In genomic region chr1:168743001-168743400, GRCh38 we compare ENCODE assay signal across 29 cellular contexts. TPM values are rescaled to one million over a fixed set of nuclear protein-coding genes. Genes with fewer than 3 reads are reported as not detected.
"Had no signal": no experiment of that assay in that cellular context is flagged by ENCODE, and none has a peak within 500 bp of the region (broad histone marks: within the 10 kb centered on the region; RNA-seq: fewer than 3 reads in every experiment).

No MANE protein-coding gene starts in this region.

- H3K4me2 ChIP-seq: hepatocyte had no signal

- H3K27me3 Mint-ChIP-seq: dendritic cell treated with granulocyte-macrophage colony-stimulating factor and Interleukin-4, amounts not matched to agents 40 ng/mL and 50 ng/mL, for 4 days had no signal

- H3K79me2 ChIP-seq: hepatocyte had no signal

- H3K4me1 Mint-ChIP-seq: central memory CD8-positive, alpha-beta T cell; naive thymus-derived CD4-positive, alpha-beta T cell; neural crest cell had no signal

- H3K27me3 ChIP-seq: breast epithelium, esophagus squamous epithelium, hepatocyte, pancreas, spleen, suprapubic skin, tibial nerve, uterus had no signal

- ATAC-seq: activated naive CD4-positive, alpha-beta T cell treated with anti-CD3 and anti-CD28 coated beads, Interleukin-2, amount 50 U/mL, for 72 hours; activated T-cell treated with anti-CD3 and anti-CD28 coated beads, Interleukin-2, amount 50 U/mL, for 72 hours; naive thymus-derived CD4-positive, alpha-beta T cell; pancreas had no signal

- H3K9me3 Mint-ChIP-seq: activated naive CD4-positive, alpha-beta T cell treated with anti-CD3 and anti-CD28 coated beads, Interleukin-2, amount 50 U/mL, for 72 hours; activated T-cell treated with anti-CD3 and anti-CD28 coated beads, Interleukin-2, amount 50 U/mL, for 72 hours; central memory CD8-positive, alpha-beta T cell; dendritic cell treated with granulocyte-macrophage colony-stimulating factor and Interleukin-4, amounts not matched to agents 40 ng/mL and 50 ng/mL, for 4 days; neural crest cell; T-helper 1 cell treated with Interleukin-12 subunit alpha and Interleukin-12 subunit beta and Interleukin-4 antibody, amounts not matched to agents 30 μg/mL and 1 μg/mL, for 36 hours had no signal

- H3K4me3 ChIP-seq: breast epithelium, esophagus squamous epithelium, hepatocyte, pancreas, prostate gland, spleen, suprapubic skin, tibial nerve, uterus had no signal

- H3K36me3 ChIP-seq: breast epithelium, esophagus squamous epithelium, pancreas, prostate gland, spleen, suprapubic skin, tibial nerve, uterus had no signal

- H3K36me3 Mint-ChIP-seq: activated naive CD4-positive, alpha-beta T cell treated with anti-CD3 and anti-CD28 coated beads, Interleukin-2, amount 50 U/mL, for 72 hours; naive thymus-derived CD4-positive, alpha-beta T cell had no signal

- H3K9me3 ChIP-seq: breast epithelium, esophagus squamous epithelium, pancreas, prostate gland, spleen, suprapubic skin, tibial nerve, uterus had no signal

- H3K4me1 ChIP-seq: breast epithelium, pancreas, prostate gland, spleen, suprapubic skin, tibial nerve, uterus had no signal

- H3K27ac Mint-ChIP-seq: activated naive CD4-positive, alpha-beta T cell treated with anti-CD3 and anti-CD28 coated beads, Interleukin-2, amount 50 U/mL, for 72 hours; activated T-cell treated with anti-CD3 and anti-CD28 coated beads, Interleukin-2, amount 50 U/mL, for 72 hours; dendritic cell treated with granulocyte-macrophage colony-stimulating factor and Interleukin-4, amounts not matched to agents 40 ng/mL and 50 ng/mL, for 4 days; naive thymus-derived CD4-positive, alpha-beta T cell; T-helper 1 cell treated with Interleukin-12 subunit alpha and Interleukin-12 subunit beta and Interleukin-4 antibody, amounts not matched to agents 30 μg/mL and 1 μg/mL, for 36 hours had no signal

- H3K4me3 Mint-ChIP-seq: activated T-cell treated with anti-CD3 and anti-CD28 coated beads, Interleukin-2, amount 50 U/mL, for 72 hours; central memory CD8-positive, alpha-beta T cell; dendritic cell treated with granulocyte-macrophage colony-stimulating factor and Interleukin-4, amounts not matched to agents 40 ng/mL and 50 ng/mL, for 4 days; naive thymus-derived CD4-positive, alpha-beta T cell; neural crest cell; T-helper 1 cell treated with Interleukin-12 subunit alpha and Interleukin-12 subunit beta and Interleukin-4 antibody, amounts not matched to agents 30 μg/mL and 1 μg/mL, for 36 hours had no signal

- H3K27ac ChIP-seq: breast epithelium, esophagus squamous epithelium, hepatocyte, pancreas, prostate gland, spleen, suprapubic skin, tibial nerve, uterus, VCaP had no signal

- H2AFZ ChIP-seq: hepatocyte had no signal

- DNase-seq: activated CD4-positive, alpha-beta T cell treated with anti-CD3 and anti-CD28 coated beads for 4 hours; activated CD4-positive, alpha-beta T cell treated with anti-CD3 and anti-CD28 coated beads, Interleukin-2, amount 50 U/mL, for 4 hours; activated naive CD4-positive, alpha-beta T cell; activated T-cell treated with anti-CD3 and anti-CD28 coated beads for 4 hours; activated T-cell treated with anti-CD3 and anti-CD28 coated beads, Interleukin-2, amount 50 U/mL, for 72 hours; esophagus squamous epithelium; foreskin melanocyte; islet precursor cell; midbrain; naive thymus-derived CD4-positive, alpha-beta T cell; nucleus accumbens; pancreas; retina; spleen; stimulated activated naive CD4-positive, alpha-beta T cell; T-helper 9 cell; uterus had no signal

RNA-seq across cellular contexts. Expression of gene DPT, which starts 14.0 kb away (rescaled TPM):
- total RNA-seq: activated naive CD4-positive, alpha-beta T cell treated with anti-CD3 and anti-CD28 coated beads, Interleukin-2, amount 50 U/mL, for 72 hours; activated T-cell treated with anti-CD3 and anti-CD28 coated beads, Interleukin-2, amount 50 U/mL, for 72 hours; glomerular endothelial cell; naive thymus-derived CD4-positive, alpha-beta T cell; neural crest cell had no signal
